Comparison of ENCODE assay signal across 22 cellular contexts in genomic region chr20:14445310-14445709, GRCh38.
DNase-seq lines count a peak whose midpoint lies in the region; ATAC-seq and TF ChIP-seq lines count a peak whose summit lies in the region.
"Had no signal": no experiment of that assay in that cellular context is flagged by ENCODE, and none has a peak within 500 bp of the region (broad histone marks: within the 10 kb centered on the region; RNA-seq: fewer than 3 reads in every experiment).

No MANE protein-coding gene starts in this region.

- H3K27ac Mint-ChIP-seq in T-helper 2 cell treated with Interferon-gamma antibody and Interleukin-4, amounts not matched to agents 5 μg/mL and 100 μg/mL, for 36 hours, result no peak overlapping the region
- H3K27ac Mint-ChIP-seq: brain; CD4-positive, alpha-beta memory T cell; immature natural killer cell had no signal

- TF ChIP-seq CTCF in fibroblast of mammary gland (conservative IDR thresholded peaks at IDR 0.05; ENCODE audit: control insufficient read depth, insufficient read depth, low read depth, low read length), result no peak

- no peaks in the 10 kb centered on the region for H3K36me3 Mint-ChIP-seq in T-helper 2 cell treated with Interferon-gamma antibody and Interleukin-4, amounts not matched to agents 5 μg/mL and 100 μg/mL, for 36 hours (ENCODE audit: low read depth)
- H3K36me3 Mint-ChIP-seq: brain; CD4-positive, alpha-beta memory T cell; immature natural killer cell had no signal

- peaks cover 29% of the 10 kb centered on the region for H3K9me3 Mint-ChIP-seq in T-helper 2 cell treated with Interferon-gamma antibody and Interleukin-4, amounts not matched to agents 5 μg/mL and 100 μg/mL, for 36 hours

- no peaks in the 10 kb centered on the region for H3K4me1 Mint-ChIP-seq in T-helper 2 cell treated with Interferon-gamma antibody and Interleukin-4, amounts not matched to agents 5 μg/mL and 100 μg/mL, for 36 hours (ENCODE audit: low read depth)
- H3K4me1 Mint-ChIP-seq: CD4-positive, alpha-beta memory T cell; immature natural killer cell had no signal

- DNase-seq in EL (peak; percentile 62), RKO (ENCODE audit: low spot score) (peak; percentile 47), fibroblast of mammary gland (ENCODE audit: low read depth) (peak; percentile 91), skeletal muscle cell (ENCODE audit: low read depth) (peak; percentile 68)
- DNase-seq in T-helper 2 cell treated with Interferon-gamma antibody and Interleukin-4, amounts not matched to agents 5 μg/mL and 100 μg/mL, for 36 hours (ENCODE audit: low spot score), result no peak
- DNase-seq: activated CD8-positive, alpha-beta memory T cell treated with anti-CD3 and anti-CD28 coated beads, Interleukin-2, amount 50 U/mL, for 48 hours; activated naive CD4-positive, alpha-beta T cell treated with Interleukin-2 at 50 U/mL for 16 hours; CD4-positive, alpha-beta memory T cell; GDM1; immature natural killer cell; MM.1S; mucosa of descending colon; NCI-H2029 treated with DMSO at 0.1 percent for 48 hours; NCI-H82; RPMI8226; small intestine; stimulated activated naive CD8-positive, alpha-beta T cell treated with anti-CD3 and anti-CD28 coated beads, Interleukin-15, Interleukin-2, amounts not matched to agents 100 U/mL and 50 U/mL, for 24 hours had no signal

- ATAC-seq in GM21619 (IDR thresholded peaks at IDR 0.05; ENCODE audit: unreplicated experiment) (no peak), HG03175 (IDR thresholded peaks at IDR 0.05; ENCODE audit: unreplicated experiment) (no peak)
- ATAC-seq: activated CD4-positive, CD25-positive, alpha-beta regulatory T cell treated with anti-CD3 and anti-CD28 coated beads, Interleukin-2, amount 50 U/mL, for 24 hours; mucosa of descending colon; stimulated activated naive CD8-positive, alpha-beta T cell treated with anti-CD3 and anti-CD28 coated beads, Interleukin-15, Interleukin-2, amounts not matched to agents 100 U/mL and 50 U/mL, for 24 hours had no signal

- no peak overlapping the region for H3K4me3 Mint-ChIP-seq in T-helper 2 cell treated with Interferon-gamma antibody and Interleukin-4, amounts not matched to agents 5 μg/mL and 100 μg/mL, for 36 hours
- H3K4me3 Mint-ChIP-seq: brain; CD4-positive, alpha-beta memory T cell; immature natural killer cell had no signal

- H3K4me3 ChIP-seq in fibroblast of mammary gland (ENCODE audit: control insufficient read depth, low read depth, low read length) (no peak overlapping the region), skeletal muscle cell (ENCODE audit: low read depth, low read length) (no peak overlapping the region)
- H3K4me3 ChIP-seq: mucosa of descending colon, vagina had no signal

- no peaks in the 10 kb centered on the region for H3K27me3 Mint-ChIP-seq in T-helper 2 cell treated with Interferon-gamma antibody and Interleukin-4, amounts not matched to agents 5 μg/mL and 100 μg/mL, for 36 hours (ENCODE audit: low read depth)
- H3K27me3 Mint-ChIP-seq: CD4-positive, alpha-beta memory T cell had no signal
